ENCODE assay signal across 9 cellular contexts in genomic region chr9:137453643-137454081, GRCh38. TPM values are rescaled to one million over a fixed set of nuclear protein-coding genes. Genes with fewer than 3 reads are reported as not detected.
DNase-seq lines count a peak whose midpoint lies in the region; ATAC-seq and TF ChIP-seq lines count a peak whose summit lies in the region.
"Had no signal": no experiment of that assay in that cellular context is flagged by ENCODE, and none has a peak within 500 bp of the region (broad histone marks: within the 10 kb centered on the region; RNA-seq: fewer than 3 reads in every experiment).

No MANE protein-coding gene starts in this region.

- H3K36me3 ChIP-seq in endodermal cell (ENCODE audit: control insufficient read depth, insufficient read depth, low read length), result peaks cover 19% of the 10 kb centered on the region

- POLR2A ChIA-PET in activated CD4-positive, alpha-beta T cell treated with anti-CD3 and anti-CD28 coated beads, Interleukin-2, amount 10 ng/mL, durations not matched to agents 7 days and 5 days (lab: Charles Lee), result no interaction called here

- H3K9me3 ChIP-seq in endodermal cell (ENCODE audit: control insufficient read depth, low read length), result no peaks in the 10 kb centered on the region

- H3K27ac ChIP-seq in endodermal cell (ENCODE audit: low read depth, low read length), result no peak overlapping the region
- H3K27ac ChIP-seq: SJSA1 had no signal

- TF ChIP-seq CTCF in LNCaP clone FGC (IDR thresholded peaks at IDR 0.05; ENCODE audit: control insufficient read depth, extremely low read depth, insufficient read depth) (no peak), endodermal cell (conservative IDR thresholded peaks at IDR 0.05) (no peak)

- no peak overlapping the region for H3K4me3 ChIP-seq in LNCaP clone FGC (ENCODE audit: low read depth, low read length)
- H3K4me3 ChIP-seq in endodermal cell (ENCODE audit: low read length), result no peak overlapping the region
- H3K4me3 ChIP-seq: SJSA1 had no signal

- peaks cover 4% of the 10 kb centered on the region for H3K4me1 ChIP-seq in endodermal cell (ENCODE audit: control insufficient read depth, insufficient read depth, low read length)

- H3K27me3 ChIP-seq in endodermal cell (ENCODE audit: control insufficient read depth, insufficient read depth, low read length, poor library complexity, severe bottlenecking), result no peaks in the 10 kb centered on the region
- H3K27me3 ChIP-seq: SJSA1 had no signal

- ATAC-seq in GM19035 (IDR thresholded peaks at IDR 0.05; ENCODE audit: unreplicated experiment) (peak; percentile 56), GM21717 (IDR thresholded peaks at IDR 0.05; ENCODE audit: unreplicated experiment) (no peak), GM21390 (IDR thresholded peaks at IDR 0.05; ENCODE audit: unreplicated experiment) (no peak)
- ATAC-seq in stimulated activated naive B cell treated with anti-CD40 and anti-IgM and Interleukin-4, amounts not matched to agents 10 μg/mL and 1 μg/mL and 100 μg/mL, for 72 hours (replicated peaks), result peak; percentile 74 to 81

- CTCF ChIA-PET in activated CD4-positive, alpha-beta T cell treated with anti-CD3 and anti-CD28 coated beads, Interleukin-2, amount 10 ng/mL, durations not matched to agents 7 days and 5 days (lab: Charles Lee), result interaction anchor here (1.0 to 1.3 kb wide), 3 partner anchors 8 to 31 kb away, joined by 4 to 6 read pairs (median 5); partner anchors contain the start of genes EXD3 and NOXA1

- DNase-seq in LNCaP clone FGC (ENCODE audit: low read depth) (peak; percentile 41), endodermal cell (peak; percentile 95), medulla oblongata (ENCODE audit: extremely low spot score) (peak; percentile 58)
- peak; percentile 74 for DNase-seq in activated CD4-positive, alpha-beta T cell treated with anti-CD3 and anti-CD28 coated beads, Interleukin-2, amount 10 ng/mL, durations not matched to agents 7 days and 5 days
- DNase-seq in stimulated activated naive B cell treated with anti-CD40 and anti-IgM and Interleukin-4, amounts not matched to agents 10 μg/mL and 1 μg/mL and 100 μg/mL, for 72 hours, result peak; percentile 51

- H3K36me3 Mint-ChIP-seq in activated CD4-positive, alpha-beta T cell treated with anti-CD3 and anti-CD28 coated beads, Interleukin-2, amount 10 ng/mL, durations not matched to agents 7 days and 5 days (ENCODE audit: low read depth), result peaks cover 15% of the 10 kb centered on the region
- peaks cover 19% of the 10 kb centered on the region for H3K36me3 Mint-ChIP-seq in endodermal cell (ENCODE audit: low read depth)
- H3K36me3 Mint-ChIP-seq in stimulated activated naive B cell treated with anti-CD40 and anti-IgM and Interleukin-4, amounts not matched to agents 10 μg/mL and 1 μg/mL and 100 μg/mL, for 72 hours, result peaks cover 25 to 41% of the 10 kb centered on the region in 2 donors

- H3K9ac ChIP-seq in endodermal cell (ENCODE audit: extremely low read depth, low read length, poor library complexity, severe bottlenecking), result no peak overlapping the region

- H3K4me1 Mint-ChIP-seq in activated CD4-positive, alpha-beta T cell treated with anti-CD3 and anti-CD28 coated beads, Interleukin-2, amount 10 ng/mL, durations not matched to agents 7 days and 5 days, result peaks cover 43% of the 10 kb centered on the region
- H3K4me1 Mint-ChIP-seq in endodermal cell, result peaks cover 1% of the 10 kb centered on the region
- peaks cover 25 to 62% of the 10 kb centered on the region in 2 donors for H3K4me1 Mint-ChIP-seq in stimulated activated naive B cell treated with anti-CD40 and anti-IgM and Interleukin-4, amounts not matched to agents 10 μg/mL and 1 μg/mL and 100 μg/mL, for 72 hours

- no peaks in the 10 kb centered on the region for H3K27me3 Mint-ChIP-seq in activated CD4-positive, alpha-beta T cell treated with anti-CD3 and anti-CD28 coated beads, Interleukin-2, amount 10 ng/mL, durations not matched to agents 7 days and 5 days
- H3K27me3 Mint-ChIP-seq in endodermal cell (ENCODE audit: insufficient read depth), result no peaks in the 10 kb centered on the region
- H3K27me3 Mint-ChIP-seq in stimulated activated naive B cell treated with anti-CD40 and anti-IgM and Interleukin-4, amounts not matched to agents 10 μg/mL and 1 μg/mL and 100 μg/mL, for 72 hours, result no peaks in the 10 kb centered on the region

- H3K27ac Mint-ChIP-seq in activated CD4-positive, alpha-beta T cell treated with anti-CD3 and anti-CD28 coated beads, Interleukin-2, amount 10 ng/mL, durations not matched to agents 7 days and 5 days, result peak overlapping the region; percentile 69
- H3K27ac Mint-ChIP-seq in endodermal cell, result peak overlapping the region; percentile 72
- no peak overlapping the region for H3K27ac Mint-ChIP-seq in stimulated activated naive B cell treated with anti-CD40 and anti-IgM and Interleukin-4, amounts not matched to agents 10 μg/mL and 1 μg/mL and 100 μg/mL, for 72 hours

- no peaks in the 10 kb centered on the region for H3K9me3 Mint-ChIP-seq in activated CD4-positive, alpha-beta T cell treated with anti-CD3 and anti-CD28 coated beads, Interleukin-2, amount 10 ng/mL, durations not matched to agents 7 days and 5 days
- no peaks in the 10 kb centered on the region for H3K9me3 Mint-ChIP-seq in endodermal cell
- H3K9me3 Mint-ChIP-seq in stimulated activated naive B cell treated with anti-CD40 and anti-IgM and Interleukin-4, amounts not matched to agents 10 μg/mL and 1 μg/mL and 100 μg/mL, for 72 hours, result no peaks in the 10 kb centered on the region

- H3K4me3 Mint-ChIP-seq in activated CD4-positive, alpha-beta T cell treated with anti-CD3 and anti-CD28 coated beads, Interleukin-2, amount 10 ng/mL, durations not matched to agents 7 days and 5 days, result peak overlapping the region; percentile 41
- H3K4me3 Mint-ChIP-seq in endodermal cell, result peak overlapping the region; percentile 53
- peak overlapping the region; percentile 50 to 75 for H3K4me3 Mint-ChIP-seq in stimulated activated naive B cell treated with anti-CD40 and anti-IgM and Interleukin-4, amounts not matched to agents 10 μg/mL and 1 μg/mL and 100 μg/mL, for 72 hours

- WGBS in endodermal cell (ENCODE audit: insufficient coverage in 1 of 2, insufficient read length in 1 of 2), 2 experiments, result 26 to 35% methylated on average over 4 to 23 of the region's 25 CpGs

RNA-seq across cellular contexts. Expression of gene NSMF, which starts 5.5 kb away (rescaled TPM):
- total RNA-seq in activated CD4-positive, alpha-beta T cell treated with anti-CD3 and anti-CD28 coated beads, Interleukin-2, amount 10 ng/mL, durations not matched to agents 7 days and 5 days, result 10 to 100 TPM; 57.6 to 60.3 TPM
- total RNA-seq in endodermal cell, result 10 to 100 TPM; 58.9 to 66.0 TPM
- polyA plus RNA-seq in endodermal cell (2013, experiment 1 of 2), result 83.1 TPM
- polyA plus RNA-seq in endodermal cell (2013, experiment 2 of 2), result 72.7 TPM

RNA-seq across cellular contexts. Expression of gene ENTPD8, which starts 12.5 kb away (rescaled TPM):
- not detected for total RNA-seq in activated CD4-positive, alpha-beta T cell treated with anti-CD3 and anti-CD28 coated beads, Interleukin-2, amount 10 ng/mL, durations not matched to agents 7 days and 5 days
- under 1 TPM; 0.33 to 0.75 TPM for total RNA-seq in endodermal cell
- polyA plus RNA-seq in endodermal cell (2013, experiment 1 of 2), result 0.25 TPM
- 0.17 TPM for polyA plus RNA-seq in endodermal cell (2013, experiment 2 of 2)
- total RNA-seq: SJSA1 had no signal

RNA-seq across cellular contexts. Expression of gene NOXA1, which starts 30.5 kb away (rescaled TPM):
- total RNA-seq in activated CD4-positive, alpha-beta T cell treated with anti-CD3 and anti-CD28 coated beads, Interleukin-2, amount 10 ng/mL, durations not matched to agents 7 days and 5 days, result 1 to 10 TPM in 1 of 2 experiments, under 1 TPM in 1; 0.46 to 1.1 TPM
- total RNA-seq in endodermal cell, result 1 to 10 TPM; 5.0 to 5.9 TPM
- polyA plus RNA-seq in endodermal cell (2013, experiment 1 of 2), result 1.9 TPM
- 1.2 TPM for polyA plus RNA-seq in endodermal cell (2013, experiment 2 of 2)
- total RNA-seq: SJSA1 had no signal

RNA-seq across cellular contexts. Expression of gene EXD3, which starts 30.7 kb away (rescaled TPM):
- total RNA-seq in activated CD4-positive, alpha-beta T cell treated with anti-CD3 and anti-CD28 coated beads, Interleukin-2, amount 10 ng/mL, durations not matched to agents 7 days and 5 days, result 10 to 100 TPM; 10.3 to 13.2 TPM
- total RNA-seq in endodermal cell, result 10 to 100 TPM; 15.5 to 31.0 TPM
- polyA plus RNA-seq in endodermal cell (2013, experiment 1 of 2), result 25.5 TPM
- polyA plus RNA-seq in endodermal cell (2013, experiment 2 of 2), result 25.1 TPM

Comparison
In these comparisons a context has a peak if more than half of its experiments do, and no peak if none do; other contexts are left out.
1. ATAC-seq: peak in GM19035 (single experiment) and stimulated activated naive B cell treated with anti-CD40 and anti-IgM and Interleukin-4, amounts not matched to agents 10 μg/mL and 1 μg/mL and 100 μg/mL, for 72 hours (2 of 2); none in GM21717 (single experiment) and GM21390 (single experiment).
2. DNase-seq: peak in every context shown above with its lines; median percentile 95 in endodermal cell; 74 in activated CD4-positive, alpha-beta T cell treated with anti-CD3 and anti-CD28 coated beads, Interleukin-2, amount 10 ng/mL, durations not matched to agents 7 days and 5 days; 58 in medulla oblongata; 51 in stimulated activated naive B cell treated with anti-CD40 and anti-IgM and Interleukin-4, amounts not matched to agents 10 μg/mL and 1 μg/mL and 100 μg/mL, for 72 hours; 41 in LNCaP clone FGC.
3. Peak in every context shown above with its lines, with median percentiles within 50 percentile points of each other: H3K4me3 Mint-ChIP-seq.